In genomic region chr13:32669030-32669646, GRCh38 we compare ENCODE assay signal across 9 cellular contexts.
DNase-seq lines count a peak whose midpoint lies in the region; ATAC-seq, FAIRE-seq and TF ChIP-seq lines count a peak whose summit lies in the region.
"Had no signal": no experiment of that assay in that cellular context is flagged by ENCODE, and none has a peak within 500 bp of the region (broad histone marks: within the 10 kb centered on the region; RNA-seq: fewer than 3 reads in every experiment).

No MANE protein-coding gene starts in this region.

- no peaks in the 10 kb centered on the region for H3K27me3 ChIP-seq in PC-9 (ENCODE audit: insufficient read depth, low read depth)
- no peaks in the 10 kb centered on the region for H3K27me3 ChIP-seq in endothelial cell of umbilical vein (ENCODE audit: control insufficient read depth in 2 of 2, insufficient read depth in 2 of 2, low read length in 2 of 2)
- no peaks in the 10 kb centered on the region for H3K27me3 ChIP-seq in osteoblast (ENCODE audit: insufficient read depth, low read length)
- H3K27me3 ChIP-seq: BLaER1 treated with 17β-estradiol and CSF1 and Interleukin-3, amounts not matched to agents 10 nM and 100 nM had no signal

- peak; percentile 6 for DNase-seq in NCI-H187 (lab: John Stamatoyannopoulos, UW)
- no peak for DNase-seq in NCI-H187 treated with DMSO at 0.1 percent for 48 hours (lab: John Stamatoyannopoulos, UW)
- DNase-seq in Jurkat, Clone E6-1 (ENCODE audit: low read depth, low spot score) = peak; percentile 71
- peak in 1 of 2 experiments; percentile 39 for DNase-seq in PC-9
- peak; percentile 61 for DNase-seq in endothelial cell of umbilical vein (ENCODE audit: low read depth, low spot score)
- no peak for DNase-seq in osteoblast (ENCODE audit: insufficient read length, low spot score, missing footprints)

- intact Hi-C loops in PC-9 (cut with micrococcal nuclease; ENCODE audit: unreplicated experiment) (loop anchor here (1.0 kb wide), 1 partner anchor 82 kb away; no protein-coding TSS in a partner anchor), endothelial cell of umbilical vein (cut with micrococcal nuclease) (loop anchor here (1.0 to 10.0 kb wide), 2 partner anchors 83 to 754 kb away; partner anchors contain the start of gene PDS5B)

- no peak for TF ChIP-seq POLR2A in endothelial cell of umbilical vein (IDR thresholded peaks at IDR 0.05; ENCODE audit: low read depth, low read length)

- H3K9me2 ChIP-seq in PC-9 (ENCODE audit: insufficient read depth) = 0 out of 2 replicates have a peak, but pooled peaks cover 3% of the 10 kb centered on the region

- no peak overlapping the region for H3K4me3 ChIP-seq in Jurkat, Clone E6-1 (ENCODE audit: low read length)
- H3K4me3 ChIP-seq in PC-9 (no peak overlapping the region), endothelial cell of umbilical vein (replicated peaks in 1 of 3; ENCODE audit: insufficient read depth in 1 of 3, low read depth in 1 of 3, low read length in 3 of 3) (no peak overlapping the region), osteoblast (ENCODE audit: insufficient read depth, low read length) (no peak overlapping the region)
- H3K4me3 ChIP-seq: BLaER1 treated with 17β-estradiol and CSF1 and Interleukin-3, amounts not matched to agents 10 nM and 100 nM had no signal

- H3K9me1 ChIP-seq in endothelial cell of umbilical vein (replicated peaks; ENCODE audit: control insufficient read depth, extremely low read depth, insufficient read depth, low read length) = no peaks in the 10 kb centered on the region

- H3K9me3 ChIP-seq in PC-9 (ENCODE audit: insufficient read depth, low read depth) (no peaks in the 10 kb centered on the region), endothelial cell of umbilical vein (replicated peaks; ENCODE audit: control insufficient read depth, insufficient read depth, low read length) (no peaks in the 10 kb centered on the region), osteoblast (ENCODE audit: low read depth, low read length) (no peaks in the 10 kb centered on the region)
- H3K9me3 ChIP-seq: BLaER1 treated with 17β-estradiol and CSF1 and Interleukin-3, amounts not matched to agents 10 nM and 100 nM had no signal

- 0 out of 2 replicates have a peak, but pooled peaks cover 1% of the 10 kb centered on the region for H3K79me2 ChIP-seq in PC-9 (ENCODE audit: low read depth)
- no peaks in the 10 kb centered on the region for H3K79me2 ChIP-seq in endothelial cell of umbilical vein (ENCODE audit: control insufficient read depth, insufficient read depth, low read length)
- H3K79me2 ChIP-seq in osteoblast (ENCODE audit: insufficient read depth, low read length) = no peaks in the 10 kb centered on the region

- H4K20me1 ChIP-seq in PC-9 (ENCODE audit: insufficient read depth) (no peaks in the 10 kb centered on the region), endothelial cell of umbilical vein (replicated peaks; ENCODE audit: control insufficient read depth, extremely low read depth, insufficient read depth, low read length) (no peaks in the 10 kb centered on the region), osteoblast (ENCODE audit: insufficient read depth, low read length) (no peaks in the 10 kb centered on the region)

- 0 out of 2 replicates have a peak, but pooled peaks cover 3% of the 10 kb centered on the region for H3K36me3 ChIP-seq in PC-9 (ENCODE audit: low read depth)
- no peaks in the 10 kb centered on the region for H3K36me3 ChIP-seq in endothelial cell of umbilical vein (ENCODE audit: control insufficient read depth in 2 of 2, extremely low read depth in 1 of 2, insufficient read depth in 2 of 2, low read length in 2 of 2)
- no peaks in the 10 kb centered on the region for H3K36me3 ChIP-seq in osteoblast (ENCODE audit: insufficient read depth, low read length)

- dilution Hi-C loops in endothelial cell of umbilical vein (cut with MboI; ENCODE audit: extremely low pct_ligation_motif_present, low sequenced_read_pairs) = no loop called here

- TF ChIP-seq CTCF in PC-9 (conservative IDR thresholded peaks at IDR 0.05) (peak; percentile 81), endothelial cell of umbilical vein (IDR thresholded peaks at IDR 0.05; ENCODE audit: extremely low read depth in 1 of 2, insufficient read depth in 1 of 2, low read depth in 1 of 2, low read length in 2 of 2) (peak; percentile 44 to 54), osteoblast (IDR thresholded peaks at IDR 0.05; ENCODE audit: extremely low read depth, low read depth, low read length) (peak; percentile 79)

- H3K4me1 ChIP-seq in PC-9 (replicated peaks; ENCODE audit: insufficient read depth) (no peaks in the 10 kb centered on the region), endothelial cell of umbilical vein (ENCODE audit: control insufficient read depth, extremely low read depth, insufficient read depth, low read length) (no peaks in the 10 kb centered on the region), osteoblast (ENCODE audit: insufficient read depth, low read length) (no peaks in the 10 kb centered on the region)
- H3K4me1 ChIP-seq: BLaER1 treated with 17β-estradiol and CSF1 and Interleukin-3, amounts not matched to agents 10 nM and 100 nM had no signal

- ATAC-seq in GM18502 (IDR thresholded peaks at IDR 0.05; ENCODE audit: poor library complexity, unreplicated experiment) (no peak), GM18870 (IDR thresholded peaks at IDR 0.05; ENCODE audit: unreplicated experiment) (no peak)

- CTCF ChIA-PET in PC-9 (lab: Charles Lee) = interaction anchor here (0.6 to 1.5 kb wide), 7 partner anchors 10 to 431 kb away, joined by 3 to 8 read pairs (median 4); no protein-coding TSS in a partner anchor
- CTCF ChIA-PET in endothelial cell of umbilical vein (lab: Charles Lee) = interaction anchor here (0.6 to 4.1 kb wide), 41 partner anchors 10 to 874 kb away, joined by 3 to 59 read pairs (median 4); partner anchors contain the start of gene PDS5B

- H3K4me2 ChIP-seq in PC-9 (no peak overlapping the region), endothelial cell of umbilical vein (ENCODE audit: insufficient read depth, low read length) (no peak overlapping the region), osteoblast (ENCODE audit: insufficient read depth, low read length) (no peak overlapping the region)
- H3K4me2 ChIP-seq: BLaER1 treated with 17β-estradiol and CSF1 and Interleukin-3, amounts not matched to agents 10 nM and 100 nM had no signal

- H2AFZ ChIP-seq in PC-9 (no peak overlapping the region), endothelial cell of umbilical vein (ENCODE audit: low read depth, low read length) (no peak overlapping the region), osteoblast (ENCODE audit: low read length) (no peak overlapping the region)

- no peak for FAIRE-seq in endothelial cell of umbilical vein (lab: Jason Lieb, UNC)

- POLR2A ChIA-PET in PC-9 (lab: Charles Lee; ENCODE audit: unreplicated experiment) (no interaction called here), endothelial cell of umbilical vein (lab: Charles Lee) (no interaction called here)

- BruUV-seq in PC-9 (replicated peaks; lab: Mats Ljungman, UMichigan) (no TSS peak), endothelial cell of umbilical vein (replicated peaks; lab: Mats Ljungman, UMichigan) (no TSS peak)

- H3K27ac ChIP-seq in PC-9 (no peak overlapping the region), endothelial cell of umbilical vein (ENCODE audit: insufficient read depth, low read depth, low read length) (no peak overlapping the region), osteoblast (ENCODE audit: low read depth, low read length) (no peak overlapping the region)
- H3K27ac ChIP-seq: BLaER1 treated with 17β-estradiol and CSF1 and Interleukin-3, amounts not matched to agents 10 nM and 100 nM had no signal

- H3K9ac ChIP-seq in endothelial cell of umbilical vein (replicated peaks; ENCODE audit: extremely low read depth, insufficient read depth, low read length) = no peak overlapping the region
- H3K9ac ChIP-seq: BLaER1 treated with 17β-estradiol and CSF1 and Interleukin-3, amounts not matched to agents 10 nM and 100 nM had no signal

- 0 out of 2 replicates have a peak, but pooled peaks cover 9% of the 10 kb centered on the region for H3F3A ChIP-seq in PC-9 (ENCODE audit: insufficient read depth, low read depth)

TF ChIP-seq in endothelial cell of umbilical vein, 7 proteins besides CTCF, POLR2A, EP300 and RAD21:
- TF ChIP-seq GATA2 (IDR thresholded peaks at IDR 0.05; ENCODE audit: insufficient read depth, insufficient read length, low read depth, low read length) (no peak), MYC (IDR thresholded peaks at IDR 0.05; ENCODE audit: low read depth, low read length) (no peak), MAX (IDR thresholded peaks at IDR 0.05; ENCODE audit: insufficient read depth, insufficient read length) (no peak), POLR2AphosphoS5 (IDR thresholded peaks at IDR 0.05; ENCODE audit: insufficient read depth, low read depth, low read length) (no peak), JUN (IDR thresholded peaks at IDR 0.05; ENCODE audit: borderline replicate concordance, insufficient read depth, insufficient read length, low read depth) (no peak), EZH2 (IDR thresholded peaks at IDR 0.05; ENCODE audit: borderline replicate concordance, low read depth, low read length, severe bottlenecking) (no peak), FOS (IDR thresholded peaks at IDR 0.05; ENCODE audit: borderline replicate concordance, insufficient read depth, low read length) (no peak)

Comparison
In these comparisons a context has a peak if more than half of its experiments do, and no peak if none do; other contexts are left out.
1. DNase-seq: peak in NCI-H187 (2 of 2), Jurkat, Clone E6-1 (single experiment) and endothelial cell of umbilical vein (single experiment); none in NCI-H187 treated with DMSO at 0.1 percent for 48 hours (single experiment) and osteoblast (single experiment).
2. Peak in every context shown above with its lines, with median percentiles within 50 percentile points of each other: CTCF ChIP-seq.